ENCODE assay signal across 8 cellular contexts in the genomic region with DNA sequence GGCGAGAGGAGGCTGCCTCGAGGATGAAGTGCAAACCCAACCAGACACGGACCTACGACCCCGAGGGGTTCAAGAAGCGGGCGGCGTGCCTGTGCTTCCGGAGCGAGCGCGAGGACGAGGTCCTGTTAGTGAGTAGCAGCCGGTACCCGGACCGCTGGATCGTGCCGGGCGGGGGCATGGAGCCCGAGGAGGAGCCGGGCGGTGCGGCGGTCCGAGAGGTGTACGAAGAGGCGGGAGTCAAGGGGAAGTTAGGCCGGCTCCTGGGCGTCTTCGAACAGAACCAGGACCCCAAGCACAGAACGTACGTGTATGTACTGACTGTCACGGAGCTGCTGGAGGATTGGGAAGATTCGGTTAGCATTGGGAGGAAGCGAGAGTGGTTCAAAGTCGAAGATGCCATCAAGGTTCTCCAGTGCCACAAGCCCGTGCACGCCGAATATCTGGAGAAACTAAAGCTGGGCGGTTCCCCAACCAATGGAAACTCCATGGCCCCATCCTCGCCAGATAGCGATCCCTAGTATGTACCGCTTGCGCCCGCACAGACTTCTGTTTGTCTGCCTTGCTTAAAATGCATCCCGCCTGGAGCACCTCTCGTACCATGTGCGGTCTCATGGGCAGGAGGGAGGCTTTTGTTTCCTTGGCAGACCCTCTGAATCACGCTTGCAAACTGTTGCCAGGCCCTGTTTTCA. TPM values are rescaled to one million over a fixed set of nuclear protein-coding genes. Genes with fewer than 3 reads are reported as not detected.
DNase-seq lines count a peak whose midpoint lies in the region; TF ChIP-seq lines count a peak whose summit lies in the region.
"Not testable (repeated sequence)": the region's sequence is repeated elsewhere in the genome, so short reads cannot be mapped to it uniquely, and the experiment has no call there.

No MANE protein-coding gene starts in this region.

- H3K9me3 ChIP-seq in BE2C; HEK293 (ENCODE audit: control insufficient read depth, insufficient read depth, low read depth, low read length); ascending aorta; esophagus (ENCODE audit: control insufficient read depth in 2 of 2, insufficient read depth in 1 of 2, low read depth in 1 of 2, low read length in 1 of 2); iPS-20b (ENCODE audit: insufficient read depth, low read depth, low read length); osteoblast (ENCODE audit: low read depth, low read length); stomach: not testable (repeated sequence)

- TF ChIP-seq EP300 in stomach (IDR thresholded peaks at IDR 0.05): not testable (repeated sequence)

- intact Hi-C loops in ascending aorta (cut with DNase I): loop anchor here (10.0 kb wide), 1 partner anchor 932 kb away; no protein-coding TSS in a partner anchor
- intact Hi-C loops in stomach (cut with DNase I; ENCODE audit: low total_unique reads): not testable (repeated sequence)

- not testable (repeated sequence) for H4K20me1 ChIP-seq in osteoblast (ENCODE audit: insufficient read depth, low read length)

- H3K9ac ChIP-seq in iPS-20b (ENCODE audit: low read depth, low read length): peak overlapping the region; percentile 61; the same call in 1 of the 2 replicates

- CTCF ChIA-PET in HEK293 (lab: Yijun Ruan, JAX): not testable (repeated sequence)

- not testable (repeated sequence) for H3K79me2 ChIP-seq in osteoblast (ENCODE audit: insufficient read depth, low read length)

- not testable (repeated sequence) for H3K36me3 ChIP-seq in BE2C; HEK293 (ENCODE audit: control insufficient read depth in 2 of 2, insufficient read depth in 1 of 2, low read length in 2 of 2); ascending aorta; esophagus (ENCODE audit: control insufficient read depth in 2 of 2, insufficient read depth in 2 of 2, low read length in 1 of 2); iPS-20b (ENCODE audit: insufficient read depth, low read depth, low read length); osteoblast (ENCODE audit: insufficient read depth, low read length); stomach

- WGBS in esophagus, 2 donors: 2 to 29% methylated on average over 32 to 44 of the region's 49 CpGs
- 0 to 57% (median 14%) methylated on average over 12 to 43 of the region's 49 CpGs for WGBS in stomach, 5 donors

- H3K4me2 ChIP-seq in osteoblast (ENCODE audit: insufficient read depth, low read length): peak overlapping the region; percentile 51

- TF ChIP-seq CTCF in BE2C (IDR thresholded peaks at IDR 0.05; ENCODE audit: low read depth, low read length); HEK293 (tag by site-specific recombination; IDR thresholded peaks at IDR 0.05); WI38 (IDR thresholded peaks at IDR 0.05; ENCODE audit: low read depth, low read length); ascending aorta (IDR thresholded peaks at IDR 0.05); osteoblast (IDR thresholded peaks at IDR 0.05; ENCODE audit: extremely low read depth, low read depth, low read length); stomach (IDR thresholded peaks at IDR 0.05): not testable (repeated sequence)

- not testable (repeated sequence) for TF ChIP-seq POLR2A in stomach (IDR thresholded peaks at IDR 0.05)

- not testable (repeated sequence) for H2AFZ ChIP-seq in osteoblast (ENCODE audit: low read length)

- H3K27me3 ChIP-seq in BE2C; ascending aorta; esophagus (ENCODE audit: control insufficient read depth in 1 of 2, insufficient read depth in 2 of 2, low read length in 2 of 2); iPS-20b (ENCODE audit: insufficient read depth, low read length); osteoblast (ENCODE audit: insufficient read depth, low read length): not testable (repeated sequence)
- peaks cover 0 to 27% (median 10%) of the 10 kb centered on the region in 3 donors for H3K27me3 ChIP-seq in stomach

- not testable (repeated sequence) for H3K4me1 ChIP-seq in BE2C; HEK293 (ENCODE audit: control insufficient read depth, insufficient read depth, low read length); ascending aorta; esophagus (ENCODE audit: control insufficient read depth in 2 of 2, insufficient read depth in 2 of 2, low read length in 1 of 2); iPS-20b (ENCODE audit: insufficient read depth, low read length); osteoblast (ENCODE audit: insufficient read depth, low read length); stomach

- H3K4me3 ChIP-seq in BE2C (ENCODE audit: low read depth, low read length): peak overlapping the region; percentile 47
- H3K4me3 ChIP-seq in HEK293 (ENCODE audit: low read depth, low read length): peak overlapping the region; percentile 46
- peak overlapping the region; percentile 41 for H3K4me3 ChIP-seq in WI38 (ENCODE audit: low read depth, low read length)
- H3K4me3 ChIP-seq in ascending aorta: peak overlapping the region; percentile 50 to 76
- H3K4me3 ChIP-seq in esophagus (ENCODE audit: low read depth in 1 of 2, low read length in 2 of 2): peak overlapping the region; percentile 34 to 42
- H3K4me3 ChIP-seq in iPS-20b (ENCODE audit: low read length): peak overlapping the region; percentile 74
- H3K4me3 ChIP-seq in osteoblast (ENCODE audit: insufficient read depth, low read length): peak overlapping the region; percentile 47
- peak overlapping the region; percentile 44 to 53 (median 48) for H3K4me3 ChIP-seq in stomach

- H3K27ac ChIP-seq in HEK293 (ENCODE audit: extremely low read depth, low read depth, low read length); ascending aorta; esophagus (ENCODE audit: low read depth in 2 of 2, low read length in 1 of 2); iPS-20b (ENCODE audit: low read length); osteoblast (ENCODE audit: low read depth, low read length): not testable (repeated sequence)
- H3K27ac ChIP-seq in stomach: peak overlapping the region in 1 of 5 donors; percentile 42

- not testable (repeated sequence) for DNase-seq in BE2C; ascending aorta (ENCODE audit: low spot score in 2 of 2); osteoblast (ENCODE audit: insufficient read length, low spot score, missing footprints); stomach

- POLR2A ChIA-PET in HEK293 (lab: Yijun Ruan, JAX): not testable (repeated sequence)

TF ChIP-seq in HEK293, 187 proteins besides CTCF, POLR2A, EP300 and RAD21:
- 0 out of 2 replicates have a peak, but pooled peaks have one; percentile 1 for TF ChIP-seq KLF9 (tag by site-specific recombination; IDR thresholded peaks at IDR 0.05; ENCODE audit: low read depth)
- TF ChIP-seq ZBTB20 (tag by site-specific recombination; IDR thresholded peaks at IDR 0.05): 0 out of 2 replicates have a peak, but pooled peaks have one; percentile 2
- TF ChIP-seq, protein P1, sequence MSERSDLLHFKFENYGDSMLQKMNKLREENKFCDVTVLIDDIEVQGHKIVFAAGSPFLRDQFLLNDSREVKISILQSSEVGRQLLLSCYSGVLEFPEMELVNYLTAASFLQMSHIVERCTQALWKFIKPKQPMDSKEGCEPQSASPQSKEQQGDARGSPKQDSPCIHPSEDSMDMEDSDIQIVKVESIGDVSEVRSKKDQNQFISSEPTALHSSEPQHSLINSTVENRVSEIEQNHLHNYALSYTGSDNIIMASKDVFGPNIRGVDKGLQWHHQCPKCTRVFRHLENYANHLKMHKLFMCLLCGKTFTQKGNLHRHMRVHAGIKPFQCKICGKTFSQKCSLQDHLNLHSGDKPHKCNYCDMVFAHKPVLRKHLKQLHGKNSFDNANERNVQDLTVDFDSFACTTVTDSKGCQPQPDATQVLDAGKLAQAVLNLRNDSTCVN (tag by site-specific recombination; optimal IDR thresholded peaks at IDR 0.05): peak; percentile 32
TF ChIP-seq in HEK293: peak in this region for 3; not testable (repeated sequence) for 184.

RNA-seq across cellular contexts. Expression of gene NUDT10, which starts 0.5 kb away (rescaled TPM):
- 0.65 TPM for polyA plus RNA-seq in BE2C (2012; ENCODE audit: insufficient read depth, insufficient read length, low read depth)
- not detected for total RNA-seq in ascending aorta
- under 1 TPM; 0.29 to 0.60 TPM for polyA plus RNA-seq in esophagus
- 2.5 and 2.7 TPM in 2 replicates for total RNA-seq in osteoblast
- 10 to 100 TPM in 1 of 5 donors, 1 to 10 TPM in 2, not detected in 2; 2.3 to 21.0 (median 6.1) TPM for total RNA-seq in stomach
- polyA plus RNA-seq in stomach: 1 to 10 TPM; 1.3 to 5.3 (median 2.2) TPM
